In the genomic region with DNA sequence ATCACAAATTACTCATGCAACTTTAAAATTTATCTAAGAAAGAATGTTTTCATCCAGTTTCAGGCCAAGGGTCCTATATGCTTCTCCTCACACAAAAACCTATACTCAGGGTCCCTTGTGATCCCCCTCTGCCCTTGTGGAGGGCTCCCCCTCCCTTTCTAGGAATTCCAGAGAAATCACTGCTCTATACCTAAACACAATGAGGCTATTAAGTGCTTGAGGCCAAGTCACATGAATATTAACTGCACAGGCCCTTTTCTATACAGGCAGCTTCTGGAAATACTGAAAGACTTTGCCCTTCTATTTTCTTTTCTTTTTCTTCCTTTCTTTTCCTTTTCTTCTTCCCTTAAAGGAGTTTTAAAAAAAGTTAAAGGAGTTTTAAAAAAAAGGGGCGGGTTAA, we compare ENCODE assay signal across 23 cellular contexts. TPM values are rescaled to one million over a fixed set of nuclear protein-coding genes. Genes with fewer than 3 reads are reported as not detected.
A peak's percentile ranks its signal among the peaks of the same experiment; 100 is the strongest.
DNase-seq lines count a peak whose midpoint lies in the region; ATAC-seq, FAIRE-seq and TF ChIP-seq lines count a peak whose summit lies in the region.
"Had no signal": no experiment of that assay in that cellular context is flagged by ENCODE, and none has a peak within 500 bp of the region (broad histone marks: within the 10 kb centered on the region; RNA-seq: fewer than 3 reads in every experiment).

No MANE protein-coding gene starts in this region.

- H4K20me1 ChIP-seq in GM23338 (replicated peaks; ENCODE audit: insufficient read depth): peaks cover 9% of the 10 kb centered on the region; the same call in 1 of the 2 replicates

- no peak overlapping the region; the same call in 1 of the 2 replicates for H3K27ac Mint-ChIP-seq in GM23338
- H3K27ac Mint-ChIP-seq: CD4-positive, alpha-beta T cell had no signal

- H3K4me2 ChIP-seq in GM23338: peak overlapping the region; percentile 9

- no peak for TF ChIP-seq CTCF in GM23338 (conservative IDR thresholded peaks at IDR 0.05; ENCODE audit: low read depth in 2 of 2)

- FAIRE-seq in GM12892 (lab: Jason Lieb, UNC): no peak
- FAIRE-seq: A204.1, GM12878, GM18507, H54, HTR-8/SVneo, K562 had no signal

- peaks cover 83% of the 10 kb centered on the region for H3K36me3 Mint-ChIP-seq in GM23338 (ENCODE audit: low read depth)

- H3K4me1 ChIP-seq in GM23338 (ENCODE audit: insufficient read depth): peaks cover 60% of the 10 kb centered on the region

- peaks cover 24% of the 10 kb centered on the region for H3K9me3 Mint-ChIP-seq in GM23338

- H3K36me3 ChIP-seq in GM23338 (ENCODE audit: insufficient read depth): no peaks in the 10 kb centered on the region; the same call in 1 of the 2 replicates

- no peak overlapping the region for H3K4me3 Mint-ChIP-seq in GM23338
- H3K4me3 Mint-ChIP-seq: CD4-positive, alpha-beta T cell had no signal

- in situ Hi-C loops in SK-MEL-5 (cut with HindIII; ENCODE audit: low pct_unique_long_range_greater_than_20kb, low sequenced_read_pairs): no loop called here

- no peak for TF ChIP-seq POLR2A in GM12892 (IDR thresholded peaks at IDR 0.05; ENCODE audit: low read depth, low read length)

- peaks cover 17% of the 10 kb centered on the region for H3K27me3 Mint-ChIP-seq in GM23338 (ENCODE audit: insufficient read depth, low read depth, poor library complexity)
- H3K27me3 Mint-ChIP-seq: CD4-positive, alpha-beta T cell had no signal

- H3K27ac ChIP-seq in GM23338 (ENCODE audit: low read depth): peak overlapping the region; percentile 12; the same call in 1 of the 2 replicates
- H3K27ac ChIP-seq: C4-2B, GM23248 had no signal

- no peak for DNase-seq in GM23338 (ENCODE audit: low spot score)
- DNase-seq in SK-MEL-5 (ENCODE audit: low read depth, low spot score): peak; percentile 90
- DNase-seq in medulla oblongata (ENCODE audit: extremely low spot score): peak; percentile 15
- DNase-seq in GM12892 (ENCODE audit: insufficient read length): no peak
- DNase-seq in cerebellar cortex (ENCODE audit: low spot score): no peak
- no peak for DNase-seq in mesenteric fat pad (ENCODE audit: low spot score)
- DNase-seq: AML-193; CD4-positive, alpha-beta T cell; DMS53; DND-41; EL; GM23248; HCEC 1CT; IMR-90 had no signal

- ATAC-seq in GM23338 (no peak), HG03442 (IDR thresholded peaks at IDR 0.05; ENCODE audit: unreplicated experiment) (no peak)
- ATAC-seq: GM12878, K562 had no signal

- peaks cover 93% of the 10 kb centered on the region for H3K79me2 ChIP-seq in GM23338 (replicated peaks; ENCODE audit: insufficient read depth)

- no peak overlapping the region for H2AFZ ChIP-seq in GM23338
- H2AFZ ChIP-seq: GM23248 had no signal

- H3K4me1 Mint-ChIP-seq in GM23338: peaks cover 74% of the 10 kb centered on the region

- no peak overlapping the region for H3K4me3 ChIP-seq in GM23338
- H3K4me3 ChIP-seq: GM12878, GM23248, K562 had no signal

- peaks cover 12% of the 10 kb centered on the region for H3F3A ChIP-seq in GM23338 (replicated peaks; ENCODE audit: low read depth)

- H3K27me3 ChIP-seq in GM23338 (ENCODE audit: insufficient read depth): no peaks in the 10 kb centered on the region

- peaks cover 11% of the 10 kb centered on the region; the same call in 1 of the 2 replicates for H3K9me2 ChIP-seq in GM23338 (ENCODE audit: insufficient read depth)

TF ChIP-seq in GM23338, 12 proteins besides CTCF, POLR2A, EP300 and RAD21:
- TF ChIP-seq, protein P1, sequence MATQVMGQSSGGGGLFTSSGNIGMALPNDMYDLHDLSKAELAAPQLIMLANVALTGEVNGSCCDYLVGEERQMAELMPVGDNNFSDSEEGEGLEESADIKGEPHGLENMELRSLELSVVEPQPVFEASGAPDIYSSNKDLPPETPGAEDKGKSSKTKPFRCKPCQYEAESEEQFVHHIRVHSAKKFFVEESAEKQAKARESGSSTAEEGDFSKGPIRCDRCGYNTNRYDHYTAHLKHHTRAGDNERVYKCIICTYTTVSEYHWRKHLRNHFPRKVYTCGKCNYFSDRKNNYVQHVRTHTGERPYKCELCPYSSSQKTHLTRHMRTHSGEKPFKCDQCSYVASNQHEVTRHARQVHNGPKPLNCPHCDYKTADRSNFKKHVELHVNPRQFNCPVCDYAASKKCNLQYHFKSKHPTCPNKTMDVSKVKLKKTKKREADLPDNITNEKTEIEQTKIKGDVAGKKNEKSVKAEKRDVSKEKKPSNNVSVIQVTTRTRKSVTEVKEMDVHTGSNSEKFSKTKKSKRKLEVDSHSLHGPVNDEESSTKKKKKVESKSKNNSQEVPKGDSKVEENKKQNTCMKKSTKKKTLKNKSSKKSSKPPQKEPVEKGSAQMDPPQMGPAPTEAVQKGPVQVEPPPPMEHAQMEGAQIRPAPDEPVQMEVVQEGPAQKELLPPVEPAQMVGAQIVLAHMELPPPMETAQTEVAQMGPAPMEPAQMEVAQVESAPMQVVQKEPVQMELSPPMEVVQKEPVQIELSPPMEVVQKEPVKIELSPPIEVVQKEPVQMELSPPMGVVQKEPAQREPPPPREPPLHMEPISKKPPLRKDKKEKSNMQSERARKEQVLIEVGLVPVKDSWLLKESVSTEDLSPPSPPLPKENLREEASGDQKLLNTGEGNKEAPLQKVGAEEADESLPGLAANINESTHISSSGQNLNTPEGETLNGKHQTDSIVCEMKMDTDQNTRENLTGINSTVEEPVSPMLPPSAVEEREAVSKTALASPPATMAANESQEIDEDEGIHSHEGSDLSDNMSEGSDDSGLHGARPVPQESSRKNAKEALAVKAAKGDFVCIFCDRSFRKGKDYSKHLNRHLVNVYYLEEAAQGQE (IDR thresholded peaks at IDR 0.05; ENCODE audit: unreplicated experiment): no peak
- TF ChIP-seq CREB1 (CRISPR knock-in tag; IDR thresholded peaks at IDR 0.05; ENCODE audit: low read depth) (no peak), STAT1 (IDR thresholded peaks at IDR 0.05; ENCODE audit: unreplicated experiment) (no peak), ZNF331 (CRISPR knock-in tag; IDR thresholded peaks at IDR 0.05; ENCODE audit: low read depth) (no peak)

RNA-seq across cellular contexts. Expression of a gene that starts 16.6 kb away (rescaled TPM):
- total RNA-seq in GM23338 (2014; rRNA removed; shearing (Covaris generic)): 145 and 154 TPM in 2 replicates
- 35.0 and 35.2 TPM in 2 replicates for polyA plus RNA-seq in GM23338 (2016; fragmentation: Nextera tagmentation; extraction: Ambion mirVana)
- total RNA-seq in SK-MEL-5 (2014; rRNA removed; shearing (Covaris generic)): 91.2 and 94.3 TPM in 2 replicates
- 93.7 and 113 TPM in 2 replicates for polyA plus RNA-seq in SK-MEL-5 (2015; cell fraction: cytosol; rRNA removed)
- 146 and 161 TPM in 2 replicates for polyA plus RNA-seq in SK-MEL-5 (2015; cell fraction: nucleus; rRNA removed)
- polyA plus RNA-seq in GM12892 (2012; ENCODE audit: missing spikeins): not detected
- total RNA-seq in mesenteric fat pad: 95.7 TPM
- total RNA-seq: G401 had no signal

Comparison
In these comparisons a context has a peak if more than half of its experiments do, and no peak if none do; other contexts are left out.
1. DNase-seq: peak in SK-MEL-5 (single experiment) and medulla oblongata (single experiment); none in GM23338 (single experiment), GM12892 (single experiment), cerebellar cortex (single experiment) and mesenteric fat pad (single experiment).